In genomic region chr18:49460958-49461601, GRCh38 we compare ENCODE assay signal across 1 cellular context.
TF ChIP-seq lines count a peak whose summit lies in the region.

No MANE protein-coding gene starts in this region.

TF ChIP-seq in HepG2, 621 proteins besides CTCF, POLR2A, EP300 and RAD21:
- TF ChIP-seq ZNF501 (CRISPR knock-in tag; IDR thresholded peaks at IDR 0.05) (peak; percentile 5; the same call in 1 of the 2 replicates), CHD4 (IDR thresholded peaks at IDR 0.05; ENCODE audit: borderline replicate concordance, low read length) (0 out of 2 replicates have a peak, but pooled peaks have one; percentile 40), ZEB1 (IDR thresholded peaks at IDR 0.05; ENCODE audit: insufficient replicate concordance, low read depth) (peak; percentile 76), ZNF780A (CRISPR knock-in tag; IDR thresholded peaks at IDR 0.05) (0 out of 2 replicates have a peak, but pooled peaks have one; percentile 47), TOPORS (CRISPR knock-in tag; IDR thresholded peaks at IDR 0.05) (0 out of 2 replicates have a peak, but pooled peaks have one; percentile 2), ZBTB3 (CRISPR knock-in tag; IDR thresholded peaks at IDR 0.05; ENCODE audit: borderline replicate concordance, low read depth) (no peak), ZMYM2 (CRISPR knock-in tag; IDR thresholded peaks at IDR 0.05) (peak; percentile 78), ZKSCAN8 (CRISPR knock-in tag; IDR thresholded peaks at IDR 0.05; ENCODE audit: borderline replicate concordance) (peak; percentile 10; the same call in 1 of the 2 replicates), HNRNPLL (IDR thresholded peaks at IDR 0.05; ENCODE audit: low read depth, low read length, poor library complexity, severe bottlenecking) (peak; percentile 3), ZSCAN31 (CRISPR knock-in tag; IDR thresholded peaks at IDR 0.05; ENCODE audit: low read depth) (0 out of 2 replicates have a peak, but pooled peaks have one; percentile 4), ZNF781 (CRISPR knock-in tag; IDR thresholded peaks at IDR 0.05; ENCODE audit: borderline replicate concordance, not compliant biosample characterization) (peak; percentile 34), ZFP36 (IDR thresholded peaks at IDR 0.05; ENCODE audit: borderline replicate concordance, low read depth, low read length, partially characterized antibody) (peak; percentile 53), MXD1 (CRISPR knock-in tag; IDR thresholded peaks at IDR 0.05) (no peak), ZNF605 (CRISPR knock-in tag; IDR thresholded peaks at IDR 0.05) (0 out of 2 replicates have a peak, but pooled peaks have one; percentile 19), SALL1 (CRISPR knock-in tag; IDR thresholded peaks at IDR 0.05) (no peak), CREB1 (IDR thresholded peaks at IDR 0.05) (no peak), CREB1 (CRISPR knock-in tag; IDR thresholded peaks at IDR 0.05) (peak; percentile 9; the same call in 1 of the 2 replicates), SMYD3 (CRISPR knock-in tag; IDR thresholded peaks at IDR 0.05) (peak; percentile 1; the same call in 1 of the 2 replicates), ZBTB10 (CRISPR knock-in tag; IDR thresholded peaks at IDR 0.05; ENCODE audit: borderline replicate concordance) (no peak), KLF9 (CRISPR knock-in tag; IDR thresholded peaks at IDR 0.05; ENCODE audit: low read depth) (no peak), CEBPG (CRISPR knock-in tag; IDR thresholded peaks at IDR 0.05) (0 out of 2 replicates have a peak, but pooled peaks have one; percentile 0), NAIF1 (CRISPR knock-in tag; IDR thresholded peaks at IDR 0.05; ENCODE audit: borderline replicate concordance) (peak; percentile 4; the same call in 1 of the 2 replicates)
- TF ChIP-seq, protein P1, sequence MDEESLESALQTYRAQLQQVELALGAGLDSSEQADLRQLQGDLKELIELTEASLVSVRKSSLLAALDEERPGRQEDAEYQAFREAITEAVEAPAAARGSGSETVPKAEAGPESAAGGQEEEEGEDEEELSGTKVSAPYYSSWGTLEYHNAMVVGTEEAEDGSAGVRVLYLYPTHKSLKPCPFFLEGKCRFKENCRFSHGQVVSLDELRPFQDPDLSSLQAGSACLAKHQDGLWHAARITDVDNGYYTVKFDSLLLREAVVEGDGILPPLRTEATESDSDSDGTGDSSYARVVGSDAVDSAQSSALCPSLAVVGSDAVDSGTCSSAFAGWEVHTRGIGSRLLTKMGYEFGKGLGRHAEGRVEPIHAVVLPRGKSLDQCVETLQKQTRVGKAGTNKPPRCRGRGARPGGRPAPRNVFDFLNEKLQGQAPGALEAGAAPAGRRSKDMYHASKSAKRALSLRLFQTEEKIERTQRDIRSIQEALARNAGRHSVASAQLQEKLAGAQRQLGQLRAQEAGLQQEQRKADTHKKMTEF (CRISPR knock-in tag; IDR thresholded peaks at IDR 0.05) = peak; percentile 13; the same call in 1 of the 2 replicates
- TF ChIP-seq, protein P2, sequence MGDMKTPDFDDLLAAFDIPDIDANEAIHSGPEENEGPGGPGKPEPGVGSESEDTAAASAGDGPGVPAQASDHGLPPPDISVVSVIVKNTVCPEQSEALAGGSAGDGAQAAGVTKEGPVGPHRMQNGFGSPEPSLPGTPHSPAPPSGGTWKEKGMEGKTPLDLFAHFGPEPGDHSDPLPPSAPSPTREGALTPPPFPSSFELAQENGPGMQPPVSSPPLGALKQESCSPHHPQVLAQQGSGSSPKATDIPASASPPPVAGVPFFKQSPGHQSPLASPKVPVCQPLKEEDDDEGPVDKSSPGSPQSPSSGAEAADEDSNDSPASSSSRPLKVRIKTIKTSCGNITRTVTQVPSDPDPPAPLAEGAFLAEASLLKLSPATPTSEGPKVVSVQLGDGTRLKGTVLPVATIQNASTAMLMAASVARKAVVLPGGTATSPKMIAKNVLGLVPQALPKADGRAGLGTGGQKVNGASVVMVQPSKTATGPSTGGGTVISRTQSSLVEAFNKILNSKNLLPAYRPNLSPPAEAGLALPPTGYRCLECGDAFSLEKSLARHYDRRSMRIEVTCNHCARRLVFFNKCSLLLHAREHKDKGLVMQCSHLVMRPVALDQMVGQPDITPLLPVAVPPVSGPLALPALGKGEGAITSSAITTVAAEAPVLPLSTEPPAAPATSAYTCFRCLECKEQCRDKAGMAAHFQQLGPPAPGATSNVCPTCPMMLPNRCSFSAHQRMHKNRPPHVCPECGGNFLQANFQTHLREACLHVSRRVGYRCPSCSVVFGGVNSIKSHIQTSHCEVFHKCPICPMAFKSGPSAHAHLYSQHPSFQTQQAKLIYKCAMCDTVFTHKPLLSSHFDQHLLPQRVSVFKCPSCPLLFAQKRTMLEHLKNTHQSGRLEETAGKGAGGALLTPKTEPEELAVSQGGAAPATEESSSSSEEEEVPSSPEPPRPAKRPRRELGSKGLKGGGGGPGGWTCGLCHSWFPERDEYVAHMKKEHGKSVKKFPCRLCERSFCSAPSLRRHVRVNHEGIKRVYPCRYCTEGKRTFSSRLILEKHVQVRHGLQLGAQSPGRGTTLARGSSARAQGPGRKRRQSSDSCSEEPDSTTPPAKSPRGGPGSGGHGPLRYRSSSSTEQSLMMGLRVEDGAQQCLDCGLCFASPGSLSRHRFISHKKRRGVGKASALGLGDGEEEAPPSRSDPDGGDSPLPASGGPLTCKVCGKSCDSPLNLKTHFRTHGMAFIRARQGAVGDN (CRISPR knock-in tag; IDR thresholded peaks at IDR 0.05) = peak; percentile 11
- TF ChIP-seq, protein P3, sequence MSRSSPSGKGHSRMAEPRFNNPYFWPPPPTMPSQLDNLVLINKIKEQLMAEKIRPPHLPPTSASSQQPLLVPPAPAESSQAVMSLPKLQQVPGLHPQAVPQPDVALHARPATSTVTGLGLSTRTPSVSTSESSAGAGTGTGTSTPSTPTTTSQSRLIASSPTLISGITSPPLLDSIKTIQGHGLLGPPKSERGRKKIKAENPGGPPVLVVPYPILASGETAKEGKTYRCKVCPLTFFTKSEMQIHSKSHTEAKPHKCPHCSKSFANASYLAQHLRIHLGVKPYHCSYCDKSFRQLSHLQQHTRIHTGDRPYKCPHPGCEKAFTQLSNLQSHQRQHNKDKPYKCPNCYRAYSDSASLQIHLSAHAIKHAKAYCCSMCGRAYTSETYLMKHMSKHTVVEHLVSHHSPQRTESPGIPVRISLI (CRISPR knock-in tag; IDR thresholded peaks at IDR 0.05; ENCODE audit: borderline replicate concordance) = peak; percentile 66
- TF ChIP-seq, protein P4, sequence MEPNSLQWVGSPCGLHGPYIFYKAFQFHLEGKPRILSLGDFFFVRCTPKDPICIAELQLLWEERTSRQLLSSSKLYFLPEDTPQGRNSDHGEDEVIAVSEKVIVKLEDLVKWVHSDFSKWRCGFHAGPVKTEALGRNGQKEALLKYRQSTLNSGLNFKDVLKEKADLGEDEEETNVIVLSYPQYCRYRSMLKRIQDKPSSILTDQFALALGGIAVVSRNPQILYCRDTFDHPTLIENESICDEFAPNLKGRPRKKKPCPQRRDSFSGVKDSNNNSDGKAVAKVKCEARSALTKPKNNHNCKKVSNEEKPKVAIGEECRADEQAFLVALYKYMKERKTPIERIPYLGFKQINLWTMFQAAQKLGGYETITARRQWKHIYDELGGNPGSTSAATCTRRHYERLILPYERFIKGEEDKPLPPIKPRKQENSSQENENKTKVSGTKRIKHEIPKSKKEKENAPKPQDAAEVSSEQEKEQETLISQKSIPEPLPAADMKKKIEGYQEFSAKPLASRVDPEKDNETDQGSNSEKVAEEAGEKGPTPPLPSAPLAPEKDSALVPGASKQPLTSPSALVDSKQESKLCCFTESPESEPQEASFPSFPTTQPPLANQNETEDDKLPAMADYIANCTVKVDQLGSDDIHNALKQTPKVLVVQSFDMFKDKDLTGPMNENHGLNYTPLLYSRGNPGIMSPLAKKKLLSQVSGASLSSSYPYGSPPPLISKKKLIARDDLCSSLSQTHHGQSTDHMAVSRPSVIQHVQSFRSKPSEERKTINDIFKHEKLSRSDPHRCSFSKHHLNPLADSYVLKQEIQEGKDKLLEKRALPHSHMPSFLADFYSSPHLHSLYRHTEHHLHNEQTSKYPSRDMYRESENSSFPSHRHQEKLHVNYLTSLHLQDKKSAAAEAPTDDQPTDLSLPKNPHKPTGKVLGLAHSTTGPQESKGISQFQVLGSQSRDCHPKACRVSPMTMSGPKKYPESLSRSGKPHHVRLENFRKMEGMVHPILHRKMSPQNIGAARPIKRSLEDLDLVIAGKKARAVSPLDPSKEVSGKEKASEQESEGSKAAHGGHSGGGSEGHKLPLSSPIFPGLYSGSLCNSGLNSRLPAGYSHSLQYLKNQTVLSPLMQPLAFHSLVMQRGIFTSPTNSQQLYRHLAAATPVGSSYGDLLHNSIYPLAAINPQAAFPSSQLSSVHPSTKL (CRISPR knock-in tag; IDR thresholded peaks at IDR 0.05) = no peak
